ENCODE assay signal across 8 cellular contexts in genomic region chr19:18520848-18521691, GRCh38. TPM values are rescaled to one million over a fixed set of nuclear protein-coding genes. Genes with fewer than 3 reads are reported as not detected.
A peak's percentile ranks its signal among the peaks of the same experiment; 100 is the strongest.
DNase-seq lines count a peak whose midpoint lies in the region; ATAC-seq and TF ChIP-seq lines count a peak whose summit lies in the region.

No MANE protein-coding gene starts in this region.

- peaks cover 51% of the 10 kb centered on the region for H3K36me3 Mint-ChIP-seq in effector memory CD8-positive, alpha-beta T cell (ENCODE audit: insufficient read depth)

- ATAC-seq in effector memory CD8-positive, alpha-beta T cell (replicated peaks): no peak
- ATAC-seq in GM19455 (IDR thresholded peaks at IDR 0.05; ENCODE audit: unreplicated experiment) (no peak), GM21619 (IDR thresholded peaks at IDR 0.05; ENCODE audit: unreplicated experiment) (no peak)

- H3K27ac ChIP-seq in VCaP: peak overlapping the region; percentile 93

- H3K4me1 Mint-ChIP-seq in effector memory CD8-positive, alpha-beta T cell (ENCODE audit: low read depth in 2 of 2): peaks cover 30 to 36% of the 10 kb centered on the region in 2 donors

- H3K27ac Mint-ChIP-seq in effector memory CD8-positive, alpha-beta T cell: peak overlapping the region; percentile 95 to 97

- TF ChIP-seq CTCF in VCaP (conservative IDR thresholded peaks at IDR 0.05): no peak

- H3K4me3 Mint-ChIP-seq in effector memory CD8-positive, alpha-beta T cell: peak overlapping the region; percentile 89 to 91

- no peaks in the 10 kb centered on the region for H3K9me3 Mint-ChIP-seq in effector memory CD8-positive, alpha-beta T cell

- peak; percentile 19 for DNase-seq in activated CD4-positive, alpha-beta T cell treated with anti-CD3 and anti-CD28 coated beads for 1 hour
- DNase-seq in activated CD4-positive, alpha-beta T cell treated with anti-CD3 and anti-CD28 coated beads for 4 hours: no peak
- DNase-seq in effector memory CD8-positive, alpha-beta T cell: no peak
- DNase-seq in myocyte (ENCODE audit: low read depth) (peak; percentile 13), DMS153 (lab: John Stamatoyannopoulos, UW) (no peak)

- H3K27me3 Mint-ChIP-seq in effector memory CD8-positive, alpha-beta T cell: no peaks in the 10 kb centered on the region

RNA-seq across cellular contexts. Expression of gene ELL, which starts 0.8 kb away (rescaled TPM):
- total RNA-seq in myocyte: 8.1 and 10.0 TPM in 2 replicates
- polyA plus RNA-seq in myocyte (2012): 8.6 TPM

RNA-seq across cellular contexts. Expression of gene FKBP8, which starts 22.3 kb away (rescaled TPM):
- 295 and 304 TPM in 2 replicates for total RNA-seq in myocyte
- 317 TPM for polyA plus RNA-seq in myocyte (2012)

RNA-seq across cellular contexts. Expression of gene KXD1, which starts 36.6 kb away (rescaled TPM):
- total RNA-seq in myocyte: 75.0 and 82.4 TPM in 2 replicates
- 107 TPM for polyA plus RNA-seq in myocyte (2012)

RNA-seq across cellular contexts. Expression of gene UBA52, which starts 50.6 kb away (rescaled TPM):
- 567 and 699 TPM in 2 replicates for total RNA-seq in myocyte
- polyA plus RNA-seq in myocyte (2012): 1,550 TPM

Comparison
In these comparisons a context has a peak if more than half of its experiments do, and no peak if none do; other contexts are left out.
1. DNase-seq: peak in activated CD4-positive, alpha-beta T cell treated with anti-CD3 and anti-CD28 coated beads for 1 hour (single experiment) and myocyte (single experiment); none in activated CD4-positive, alpha-beta T cell treated with anti-CD3 and anti-CD28 coated beads for 4 hours (0 of 2), effector memory CD8-positive, alpha-beta T cell (0 of 3) and DMS153 (single experiment).